Comparison of ENCODE assay signal across 17 cellular contexts in the genomic region with DNA sequence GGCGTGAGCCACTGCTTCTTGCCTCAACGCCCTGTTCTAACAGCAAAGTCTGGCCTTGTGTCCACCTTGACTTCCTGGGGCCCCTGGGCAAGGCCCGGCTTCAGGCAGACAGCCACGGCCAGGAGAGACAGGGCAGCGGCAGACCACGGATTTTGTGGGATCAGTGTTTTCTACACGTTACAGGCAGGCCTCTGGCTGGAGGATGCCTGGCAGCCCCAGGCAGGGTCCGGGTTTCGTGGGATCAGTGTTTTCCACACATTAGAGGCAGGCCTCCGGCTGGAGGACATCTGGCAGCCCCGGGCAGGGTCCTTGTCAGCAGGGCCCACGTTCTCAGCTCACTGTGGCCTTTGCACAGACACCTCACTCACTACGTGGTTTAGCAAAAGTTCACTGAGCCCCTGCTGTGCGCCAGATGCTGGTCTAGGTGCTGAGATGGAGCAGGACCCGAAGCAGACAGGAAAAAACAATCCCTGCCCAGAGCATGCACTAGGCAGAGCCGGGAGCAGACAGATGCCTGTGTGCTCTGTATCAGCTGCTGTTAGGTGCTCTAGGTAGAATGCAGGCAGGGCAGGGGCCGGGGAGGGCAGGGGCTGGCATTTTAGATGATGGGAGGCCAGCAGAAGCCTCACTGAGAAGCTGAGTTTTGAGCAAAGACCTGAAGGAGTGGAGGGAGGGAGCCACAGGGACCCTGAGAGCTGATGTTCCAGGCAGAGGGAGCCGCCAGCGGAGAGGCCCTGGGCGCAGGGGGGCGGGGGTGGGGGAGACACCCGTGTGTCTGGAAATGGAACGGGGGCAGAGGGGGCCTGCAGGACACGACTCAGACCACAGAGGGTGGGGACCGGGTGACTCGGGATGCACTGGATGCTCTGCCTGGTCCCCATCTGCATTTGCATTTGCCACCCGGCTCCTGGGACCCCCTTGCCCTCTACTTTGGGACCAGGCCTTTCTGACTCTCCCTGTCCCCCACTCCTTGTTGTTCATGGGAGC. TPM values are rescaled to one million over a fixed set of nuclear protein-coding genes. Genes with fewer than 3 reads are reported as not detected.
DNase-seq lines count a peak whose midpoint lies in the region; ATAC-seq, FAIRE-seq and TF ChIP-seq lines count a peak whose summit lies in the region.
"Had no signal": no experiment of that assay in that cellular context is flagged by ENCODE, and none has a peak within 500 bp of the region (broad histone marks: within the 10 kb centered on the region; RNA-seq: fewer than 3 reads in every experiment).

No MANE protein-coding gene starts in this region.

- H3K4me1 Mint-ChIP-seq in activated T-cell treated with anti-CD3 and anti-CD28 coated beads, Interleukin-2, amount 50 U/mL, for 4 hours (ENCODE audit: low read depth) = no peaks in the 10 kb centered on the region

- peak; percentile 9; the same call in 1 of the 2 replicates for ATAC-seq in Panc1
- ATAC-seq in GM21447 (IDR thresholded peaks at IDR 0.05; ENCODE audit: unreplicated experiment) = no peak
- no peak for ATAC-seq in activated T-cell treated with anti-CD3 and anti-CD28 coated beads, Interleukin-2, amount 50 U/mL, for 4 hours
- ATAC-seq: K562 had no signal

- no peak overlapping the region for H2BK15ac ChIP-seq in H1 (ENCODE audit: low read length)

- H3K27ac ChIP-seq in Panc1 (ENCODE audit: low read length) (no peak overlapping the region), H1 (ENCODE audit: low read depth, low read length) (no peak overlapping the region)
- H3K27ac ChIP-seq: HL-60 had no signal

- no peak overlapping the region for H2AFZ ChIP-seq in H1 (ENCODE audit: low read length)

- no peak for TF ChIP-seq RAD21 in H1 (IDR thresholded peaks at IDR 0.05 in 1 of 2, conservative IDR thresholded peaks at IDR 0.05 in 1 of 2; ENCODE audit: low read depth in 2 of 2, low read length in 2 of 2)

- CTCF ChIA-PET in Panc1 (lab: Charles Lee) = interaction anchor here (0.6 to 0.7 kb wide), 2 partner anchors 109 to 584 kb away, joined by 6 to 10 read pairs; no protein-coding TSS in a partner anchor
- CTCF ChIA-PET in H1 (lab: Charles Lee; ENCODE audit: partially characterized antibody) = interaction anchor here (0.9 to 1.2 kb wide), 3 partner anchors 16 to 218 kb away, joined by 3 to 4 read pairs (median 4); partner anchors contain the start of gene SYCN

- H2BK5ac ChIP-seq in H1 (ENCODE audit: low read depth, low read length) = no peak overlapping the region

- H2BK12ac ChIP-seq in H1 (ENCODE audit: low read depth, low read length) = no peak overlapping the region

- peaks cover 9 to 19% of the 10 kb centered on the region in 2 experiments for H4K20me1 ChIP-seq in H1 (replicated peaks in 1 of 2; ENCODE audit: control insufficient read depth in 1 of 2, insufficient read depth in 2 of 2, low read length in 2 of 2)

- H2BK120ac ChIP-seq in H1 (replicated peaks; ENCODE audit: low read depth, low read length) = no peak overlapping the region

- intact Hi-C loops in Panc1 (cut with micrococcal nuclease; ENCODE audit: unreplicated experiment) = no loop called here

- BruUV-seq in Panc1 (replicated peaks; lab: Mats Ljungman, UMichigan) = no TSS peak

- H3K18ac ChIP-seq in H1 (ENCODE audit: extremely low read depth, low read length) = no peak overlapping the region

- no peak overlapping the region for H4K91ac ChIP-seq in H1 (replicated peaks; ENCODE audit: insufficient read length, low read length)

- no peaks in the 10 kb centered on the region for H3K23me2 ChIP-seq in H1 (ENCODE audit: low read depth, low read length)

- no peak for FAIRE-seq in H1 (lab: Jason Lieb, UNC)
- FAIRE-seq: K562 had no signal

- peak overlapping the region; percentile 79; the same call in 1 of the 2 replicates for H4K8ac ChIP-seq in H1 (ENCODE audit: extremely low read depth, insufficient read depth, low read length)

- H3K4me1 ChIP-seq in Panc1 (ENCODE audit: control insufficient read depth, insufficient read depth, low read length) (peaks cover 20% of the 10 kb centered on the region), H1 (replicated peaks in 1 of 4; ENCODE audit: control insufficient read depth in 3 of 4, insufficient read depth in 4 of 4, low read length in 3 of 4) (peaks cover 2 to 27% (median 14%) of the 10 kb centered on the region in 4 experiments)

- in situ Hi-C loops in Panc1 (cut with HindIII; ENCODE audit: low pct_unique_long_range_greater_than_20kb, low sequenced_read_pairs) = loop anchor here (10.0 kb wide), 1 partner anchor 57 kb away; no protein-coding TSS in a partner anchor

- peaks cover 4% of the 10 kb centered on the region for H3K36me3 Mint-ChIP-seq in activated T-cell treated with anti-CD3 and anti-CD28 coated beads, Interleukin-2, amount 50 U/mL, for 4 hours (ENCODE audit: insufficient read depth)

- POLR2A ChIA-PET in Panc1 (lab: Charles Lee) (no interaction called here), H1 (lab: Charles Lee; ENCODE audit: partially characterized antibody) (no interaction called here)

- no peak for TF ChIP-seq POLR2A in H1 (IDR thresholded peaks at IDR 0.05; ENCODE audit: control extremely low read depth in 1 of 2, low read depth in 2 of 2, low read length in 2 of 2)

- H3K9me3 ChIP-seq in Panc1 (ENCODE audit: control insufficient read depth, insufficient read depth, low read depth, low read length) (no peaks in the 10 kb centered on the region), H1 (ENCODE audit: insufficient read depth in 2 of 2, low read depth in 1 of 2, low read length in 1 of 2) (no peaks in the 10 kb centered on the region)

- H3K14ac ChIP-seq in H1 (ENCODE audit: insufficient read length) = no peak overlapping the region

- TF ChIP-seq CTCF in Panc1 (IDR thresholded peaks at IDR 0.05) (no peak), H1 (IDR thresholded peaks at IDR 0.05; ENCODE audit: control extremely low read depth in 1 of 3, insufficient read depth in 1 of 3, low read depth in 1 of 3, low read length in 3 of 3) (no peak)

- H3K56ac ChIP-seq in H1 (replicated peaks; ENCODE audit: insufficient read length, low read depth, low read length) = no peak overlapping the region

- peaks cover 5% of the 10 kb centered on the region for H3K79me1 ChIP-seq in H1 (ENCODE audit: low read depth, low read length)

- no peak overlapping the region for H3K23ac ChIP-seq in H1 (ENCODE audit: insufficient read length)

- H3K4ac ChIP-seq in H1 (replicated peaks; ENCODE audit: insufficient read length, low read depth, low read length) = no peak overlapping the region

- no peak overlapping the region for H4K5ac ChIP-seq in H1 (ENCODE audit: insufficient read length, low read depth, low read length)

- no peaks in the 10 kb centered on the region for H3K27me3 ChIP-seq in Panc1 (ENCODE audit: control insufficient read depth, insufficient read depth, low read length)
- no peaks in the 10 kb centered on the region for H3K27me3 ChIP-seq in H1 (replicated peaks in 1 of 4; ENCODE audit: control insufficient read depth in 3 of 4, extremely low read depth in 1 of 4, insufficient read depth in 3 of 4, low read length in 3 of 4)

- no peak for TF ChIP-seq EP300 in H1 (IDR thresholded peaks at IDR 0.05; ENCODE audit: borderline replicate concordance in 1 of 2, low read depth in 2 of 2, low read length in 2 of 2)

- no peaks in the 10 kb centered on the region for H3K27me3 Mint-ChIP-seq in activated T-cell treated with anti-CD3 and anti-CD28 coated beads, Interleukin-2, amount 50 U/mL, for 4 hours (ENCODE audit: low read depth)

- no peak overlapping the region for H3K4me2 ChIP-seq in H1 (ENCODE audit: insufficient read depth in 1 of 2, low read depth in 2 of 2, low read length in 2 of 2)

- H2BK20ac ChIP-seq in H1 (ENCODE audit: low read length) = no peak overlapping the region

- peak; percentile 14 for DNase-seq in NCI-H1694 (lab: John Stamatoyannopoulos, UW)
- DNase-seq in NCI-H1694 treated with DMSO at 0.1 percent for 48 hours (lab: John Stamatoyannopoulos, UW) = no peak
- DNase-seq in Panc1 (ENCODE audit: low read depth, low spot score) = no peak
- DNase-seq in H1 (ENCODE audit: low read depth in 1 of 2, low spot score in 2 of 2) = no peak
- peak; percentile 21 for DNase-seq in smooth muscle cell of the brain vasculature (ENCODE audit: low read depth, low spot score)
- no peak for DNase-seq in Ammon's horn (ENCODE audit: low spot score)
- no peak for DNase-seq in activated T-cell treated with anti-CD3 and anti-CD28 coated beads, Interleukin-2, amount 50 U/mL, for 4 hours
- DNase-seq: 8988T, C1 segment of cervical spinal cord, NCI-H1436 treated with DMSO at 0.1 percent for 48 hours, NCI-H2107, NCI-H446, NCI-H82, SHP77 had no signal

- peaks cover 0 to 2% of the 10 kb centered on the region in 2 experiments; a peak in 1 of 4 replicates for H3K79me2 ChIP-seq in H1 (ENCODE audit: control insufficient read depth in 1 of 2, insufficient read depth in 2 of 2, low read length in 2 of 2)

- no peak overlapping the region for H3K9ac ChIP-seq in H1 (replicated peaks in 1 of 4; ENCODE audit: extremely low read depth in 1 of 4, low read depth in 3 of 4, low read length in 3 of 4)

- H2AK5ac ChIP-seq in H1 (ENCODE audit: low read depth, low read length) = no peak overlapping the region

- no peak overlapping the region for H3K4me3 Mint-ChIP-seq in activated T-cell treated with anti-CD3 and anti-CD28 coated beads, Interleukin-2, amount 50 U/mL, for 4 hours

- H3K36me3 ChIP-seq in Panc1 (ENCODE audit: control insufficient read depth, insufficient read depth, low read length) = peaks cover 16% of the 10 kb centered on the region; the same call in 1 of the 2 replicates
- peaks cover 0 to 22% (median 6%) of the 10 kb centered on the region in 4 experiments; a peak in 3 of 8 replicates for H3K36me3 ChIP-seq in H1 (ENCODE audit: control insufficient read depth in 2 of 4, insufficient read depth in 4 of 4, low read length in 3 of 4)

- no peaks in the 10 kb centered on the region for H3K9me3 Mint-ChIP-seq in activated T-cell treated with anti-CD3 and anti-CD28 coated beads, Interleukin-2, amount 50 U/mL, for 4 hours

- H3K4me3 ChIP-seq in Panc1 (ENCODE audit: low read depth in 2 of 2, low read length in 2 of 2) = no peak overlapping the region
- H3K4me3 ChIP-seq in H1 (ENCODE audit: extremely low read depth in 1 of 4, insufficient read depth in 2 of 4, low read depth in 3 of 4, low read length in 4 of 4) = no peak overlapping the region
- H3K4me3 ChIP-seq: K562 had no signal

- WGBS in H1 (ENCODE audit: extremely low coverage in 1 of 2, insufficient coverage in 1 of 2, insufficient read length in 1 of 2, insufficient replicate concordance in 2 of 2, low coverage in 1 of 2, low lambda C conversion rate in 2 of 2, missing lambda C conversion rate in 1 of 2), 2 experiments = 90% methylated on average over 21 of the region's 27 CpGs; no CpG with 5 or more reads in 1 of the 2 experiments

RNA-seq across cellular contexts. Expression of gene NCCRP1, which starts 25.0 kb away (rescaled TPM):
- total RNA-seq in Panc1 (2021; ENCODE audit: unreplicated experiment) = 0.46 TPM
- polyA plus RNA-seq in Panc1 (2012; ENCODE audit: insufficient read length) = 0.85 TPM
- total RNA-seq in H1 (2021; fragmentation: NEBNext Ultra II Directional; extraction: Animal tissue kit (Norgen Biotek cat#: 25700)) = 2.8 and 3.2 TPM in 2 replicates
- 7.9 and 11.2 TPM in 2 replicates for polyA plus RNA-seq in H1 (2011; rRNA removed)
- polyA plus RNA-seq in H1 (2011; cell fraction: cytosol; rRNA removed) = 3.8 TPM
- 3.1 TPM for polyA plus RNA-seq in H1 (2011; cell fraction: nucleus; rRNA removed)
- 1.9 to 4.0 TPM (median 2.6 TPM) in 4 replicates for polyA plus RNA-seq in H1 (2012, experiment 1 of 2)
- 2.5 TPM for polyA plus RNA-seq in H1 (2012, experiment 2 of 2)
- 2.1 TPM for polyA plus RNA-seq in H1 (2013, experiment 1 of 2)
- polyA plus RNA-seq in H1 (2013, experiment 2 of 2) = 2.4 TPM
- polyA minus RNA-seq in H1 (2011; rRNA and poly(A)+ RNA removed) = 1.7 and 3.1 TPM in 2 replicates
- 2.6 TPM for polyA minus RNA-seq in H1 (2011; cell fraction: cytosol; rRNA and poly(A)+ RNA removed)
- polyA minus RNA-seq in H1 (2011; cell fraction: nucleus; rRNA and poly(A)+ RNA removed) = 1.00 TPM
- total RNA-seq in activated T-cell treated with anti-CD3 and anti-CD28 coated beads, Interleukin-2, amount 50 U/mL, for 4 hours = not detected
- total RNA-seq: K562 had no signal

RNA-seq across cellular contexts. Expression of gene SYCN, which starts 32.3 kb away (rescaled TPM):
- total RNA-seq in Panc1 (2021; ENCODE audit: unreplicated experiment) = 0.33 TPM
- not detected for polyA plus RNA-seq in Panc1 (2012; ENCODE audit: insufficient read length)
- total RNA-seq in H1 (2021; fragmentation: NEBNext Ultra II Directional; extraction: Animal tissue kit (Norgen Biotek cat#: 25700)) = not detected in 2 replicates
- polyA plus RNA-seq in H1 (2011; rRNA removed) = not detected in 2 replicates
- polyA plus RNA-seq in H1 (2011; cell fraction: cytosol; rRNA removed) = not detected
- polyA plus RNA-seq in H1 (2011; cell fraction: nucleus; rRNA removed) = not detected
- polyA plus RNA-seq in H1 (2012, experiment 1 of 2) = not detected in 4 replicates
- not detected for polyA plus RNA-seq in H1 (2012, experiment 2 of 2)
- not detected for polyA plus RNA-seq in H1 (2013, experiment 1 of 2)
- polyA plus RNA-seq in H1 (2013, experiment 2 of 2) = not detected
- not detected in 2 replicates for polyA minus RNA-seq in H1 (2011; rRNA and poly(A)+ RNA removed)
- polyA minus RNA-seq in H1 (2011; cell fraction: cytosol; rRNA and poly(A)+ RNA removed) = not detected
- polyA minus RNA-seq in H1 (2011; cell fraction: nucleus; rRNA and poly(A)+ RNA removed) = not detected
- under 1 TPM in 2 of 3 donors, not detected in 1; 0.37 to 0.58 TPM for total RNA-seq in activated T-cell treated with anti-CD3 and anti-CD28 coated beads, Interleukin-2, amount 50 U/mL, for 4 hours
- total RNA-seq: K562 had no signal
- polyA plus RNA-seq: K562 had no signal

RNA-seq across cellular contexts. Expression of gene PAK4, which starts 46.2 kb away (rescaled TPM):
- total RNA-seq in Panc1 (2021; ENCODE audit: unreplicated experiment) = 311 TPM
- polyA plus RNA-seq in Panc1 (2012; ENCODE audit: insufficient read length) = 362 TPM
- total RNA-seq in H1 (2021; fragmentation: NEBNext Ultra II Directional; extraction: Animal tissue kit (Norgen Biotek cat#: 25700)) = 64.4 and 67.6 TPM in 2 replicates
- polyA plus RNA-seq in H1 (2011; rRNA removed) = 50.7 and 107 TPM in 2 replicates
- polyA plus RNA-seq in H1 (2011; cell fraction: cytosol; rRNA removed) = 55.5 TPM
- 89.7 TPM for polyA plus RNA-seq in H1 (2011; cell fraction: nucleus; rRNA removed)
- polyA plus RNA-seq in H1 (2012, experiment 1 of 2) = 40.5 to 57.3 TPM (median 53.1 TPM) in 4 replicates
- 64.2 TPM for polyA plus RNA-seq in H1 (2012, experiment 2 of 2)
- 47.5 TPM for polyA plus RNA-seq in H1 (2013, experiment 1 of 2)
- polyA plus RNA-seq in H1 (2013, experiment 2 of 2) = 47.5 TPM
- 17.7 and 25.9 TPM in 2 replicates for polyA minus RNA-seq in H1 (2011; rRNA and poly(A)+ RNA removed)
- polyA minus RNA-seq in H1 (2011; cell fraction: cytosol; rRNA and poly(A)+ RNA removed) = 39.9 TPM
- polyA minus RNA-seq in H1 (2011; cell fraction: nucleus; rRNA and poly(A)+ RNA removed) = 22.8 TPM
- total RNA-seq in activated T-cell treated with anti-CD3 and anti-CD28 coated beads, Interleukin-2, amount 50 U/mL, for 4 hours = 10 to 100 TPM; 21.3 to 24.4 (median 23.5) TPM

Comparison
In these comparisons a context has a peak if more than half of its experiments do, and no peak if none do; other contexts are left out.
1. DNase-seq: peak in NCI-H1694 (single experiment) and smooth muscle cell of the brain vasculature (single experiment); none in NCI-H1694 treated with DMSO at 0.1 percent for 48 hours (single experiment), Panc1 (single experiment), H1 (0 of 2), Ammon's horn (single experiment) and activated T-cell treated with anti-CD3 and anti-CD28 coated beads, Interleukin-2, amount 50 U/mL, for 4 hours (single experiment).